Comparison of ENCODE assay signal across 23 cellular contexts in genomic region chr11:11077898-11078297, GRCh38.
DNase-seq lines count a peak whose midpoint lies in the region; ATAC-seq, FAIRE-seq and TF ChIP-seq lines count a peak whose summit lies in the region.
"Had no signal": no experiment of that assay in that cellular context is flagged by ENCODE, and none has a peak within 500 bp of the region (broad histone marks: within the 10 kb centered on the region; RNA-seq: fewer than 3 reads in every experiment).

No MANE protein-coding gene starts in this region.

- H3K27ac ChIP-seq in H1 (ENCODE audit: low read depth, low read length) (no peak overlapping the region), gastrocnemius medialis (peak overlapping the region in 1 of 4 donors; percentile 30)
- H3K27ac ChIP-seq: BLaER1 had no signal

- in situ Hi-C loops in gastrocnemius medialis (cut with MboI; ENCODE audit: low sequenced_read_pairs in 4 of 4): no loop called here
- in situ Hi-C loops in HAP-1 (cut with MboI; ENCODE audit: low sequenced_read_pairs): no loop called here

- intact Hi-C loops in gastrocnemius medialis (cut with DNase I; ENCODE audit: low total_unique reads): loop anchor here (2.0 kb wide), 1 partner anchor 41 kb away; no protein-coding TSS in a partner anchor
- intact Hi-C loops in activated T-helper 1 cell treated with anti-CD3 and anti-CD28 coated beads, Interleukin-12 subunit alpha, Interleukin-12 subunit beta, Interleukin-2, Interleukin-4 antibody, amounts not matched to agents 30 ng/mL and 10 ng/mL and 1 ng/mL, durations not matched to agents 14 hours and 24 hours and 36 hours (cut with micrococcal nuclease): no loop called here

- H3K23ac ChIP-seq in H1 (ENCODE audit: insufficient read length): no peak overlapping the region

- H3K23me2 ChIP-seq in H1 (ENCODE audit: low read depth, low read length): no peaks in the 10 kb centered on the region

- no peak overlapping the region for H3K4me2 ChIP-seq in H1 (ENCODE audit: insufficient read depth in 1 of 2, low read depth in 2 of 2, low read length in 2 of 2)

- H3K4me1 ChIP-seq in H1 (replicated peaks in 1 of 4; ENCODE audit: control insufficient read depth in 3 of 4, insufficient read depth in 4 of 4, low read length in 3 of 4) (peaks cover 0 to 12% (median 8%) of the 10 kb centered on the region in 4 experiments; a peak in 6 of 7 replicates), gastrocnemius medialis (peaks cover 28 to 38% of the 10 kb centered on the region in 2 donors), HAP-1 (peaks cover 10% of the 10 kb centered on the region)
- H3K4me1 ChIP-seq: BE2C had no signal

- no peak overlapping the region for H3K4ac ChIP-seq in H1 (replicated peaks; ENCODE audit: insufficient read length, low read depth, low read length)

- H3K27me3 ChIP-seq in H1 (replicated peaks in 1 of 4; ENCODE audit: control insufficient read depth in 3 of 4, extremely low read depth in 1 of 4, insufficient read depth in 3 of 4, low read length in 3 of 4) (no peaks in the 10 kb centered on the region; a peak in 1 of 7 replicates), gastrocnemius medialis (no peaks in the 10 kb centered on the region), HAP-1 (ENCODE audit: low read depth) (peaks cover 3% of the 10 kb centered on the region; the same call in 1 of the 2 replicates)
- H3K27me3 ChIP-seq: BE2C, BLaER1 had no signal

- no peaks in the 10 kb centered on the region for H3K79me1 ChIP-seq in H1 (ENCODE audit: low read depth, low read length)

- no peaks in the 10 kb centered on the region for H3K79me2 ChIP-seq in H1 (ENCODE audit: control insufficient read depth in 1 of 2, insufficient read depth in 2 of 2, low read length in 2 of 2)

- no peak for TF ChIP-seq POLR2A in H1 (IDR thresholded peaks at IDR 0.05; ENCODE audit: control extremely low read depth in 1 of 2, low read depth in 2 of 2, low read length in 2 of 2)
- no peak for TF ChIP-seq POLR2A in gastrocnemius medialis (IDR thresholded peaks at IDR 0.05)

- H3K4me3 Mint-ChIP-seq in activated T-helper 1 cell treated with anti-CD3 and anti-CD28 coated beads, Interleukin-12 subunit alpha, Interleukin-12 subunit beta, Interleukin-2, Interleukin-4 antibody, amounts not matched to agents 30 ng/mL and 10 ng/mL and 1 ng/mL, durations not matched to agents 14 hours and 24 hours and 36 hours: no peak overlapping the region
- H3K4me3 Mint-ChIP-seq: CD14-positive monocyte; CD4-positive, alpha-beta memory T cell; CD4-positive, CD25-positive, alpha-beta regulatory T cell; CD8-positive, alpha-beta memory T cell had no signal

- H2AK5ac ChIP-seq in H1 (ENCODE audit: low read depth, low read length): no peak overlapping the region

- no peak overlapping the region for H3K9ac ChIP-seq in H1 (replicated peaks in 1 of 4; ENCODE audit: extremely low read depth in 1 of 4, low read depth in 3 of 4, low read length in 3 of 4)
- H3K9ac ChIP-seq: BLaER1 had no signal

- POLR2A ChIA-PET in H1 (lab: Charles Lee; ENCODE audit: partially characterized antibody): interaction anchor here (0.6 to 1.8 kb wide), 3 partner anchors 8 to 50 kb away, joined by 4 read pairs; no protein-coding TSS in a partner anchor

- peak; percentile 52 to 61 for ATAC-seq in gastrocnemius medialis
- ATAC-seq in GM21360 (IDR thresholded peaks at IDR 0.05; ENCODE audit: unreplicated experiment): no peak
- ATAC-seq: GM12878 had no signal

- H3K14ac ChIP-seq in H1 (ENCODE audit: insufficient read length): no peak overlapping the region

- H4K5ac ChIP-seq in H1 (ENCODE audit: insufficient read length, low read depth, low read length): no peak overlapping the region

- no peak overlapping the region for H4K91ac ChIP-seq in H1 (replicated peaks; ENCODE audit: insufficient read length, low read length)

- no peak overlapping the region for H3K4me3 ChIP-seq in H1 (ENCODE audit: extremely low read depth in 1 of 4, insufficient read depth in 2 of 4, low read depth in 3 of 4, low read length in 4 of 4)
- no peak overlapping the region for H3K4me3 ChIP-seq in gastrocnemius medialis
- no peak overlapping the region for H3K4me3 ChIP-seq in HAP-1
- H3K4me3 ChIP-seq: BLaER1, GM12878 had no signal

- no peak overlapping the region for H2BK5ac ChIP-seq in H1 (ENCODE audit: low read depth, low read length)

- peaks cover 3% of the 10 kb centered on the region for H3K27me3 Mint-ChIP-seq in activated T-helper 1 cell treated with anti-CD3 and anti-CD28 coated beads, Interleukin-12 subunit alpha, Interleukin-12 subunit beta, Interleukin-2, Interleukin-4 antibody, amounts not matched to agents 30 ng/mL and 10 ng/mL and 1 ng/mL, durations not matched to agents 14 hours and 24 hours and 36 hours (ENCODE audit: insufficient read depth)

- DNase-seq in H1 (ENCODE audit: low read depth in 1 of 2, low spot score in 2 of 2) (no peak), gastrocnemius medialis (no peak), HAP-1 (ENCODE audit: low spot score in 2 of 2) (no peak)
- DNase-seq in activated T-helper 1 cell treated with anti-CD3 and anti-CD28 coated beads, Interleukin-12 subunit alpha, Interleukin-12 subunit beta, Interleukin-2, Interleukin-4 antibody, amounts not matched to agents 30 ng/mL and 10 ng/mL and 1 ng/mL, durations not matched to agents 14 hours and 24 hours and 36 hours (ENCODE audit: low spot score): no peak
- DNase-seq: 8988T; BE2C; C1 segment of cervical spinal cord; CD4-positive, alpha-beta memory T cell; CD4-positive, CD25-positive, alpha-beta regulatory T cell; CD8-positive, alpha-beta memory T cell; COR-L47; DMS 273 treated with DMSO at 0.1 percent for 48 hours; DMS153; DMS53; DMS79; DND-41; GDM1 had no signal

- peak overlapping the region; percentile 20; the same call in 1 of the 2 replicates for H2BK15ac ChIP-seq in H1 (ENCODE audit: low read length)

- H3K56ac ChIP-seq in H1 (replicated peaks; ENCODE audit: insufficient read length, low read depth, low read length): no peak overlapping the region

- no peak overlapping the region for H3K18ac ChIP-seq in H1 (ENCODE audit: extremely low read depth, low read length)

- H3K4me1 Mint-ChIP-seq in activated T-helper 1 cell treated with anti-CD3 and anti-CD28 coated beads, Interleukin-12 subunit alpha, Interleukin-12 subunit beta, Interleukin-2, Interleukin-4 antibody, amounts not matched to agents 30 ng/mL and 10 ng/mL and 1 ng/mL, durations not matched to agents 14 hours and 24 hours and 36 hours (ENCODE audit: low read depth): no peaks in the 10 kb centered on the region
- H3K4me1 Mint-ChIP-seq: CD14-positive monocyte; CD8-positive, alpha-beta memory T cell had no signal

- no peak for TF ChIP-seq RAD21 in H1 (IDR thresholded peaks at IDR 0.05 in 1 of 2, conservative IDR thresholded peaks at IDR 0.05 in 1 of 2; ENCODE audit: low read depth in 2 of 2, low read length in 2 of 2)

- H3K36me3 Mint-ChIP-seq in activated T-helper 1 cell treated with anti-CD3 and anti-CD28 coated beads, Interleukin-12 subunit alpha, Interleukin-12 subunit beta, Interleukin-2, Interleukin-4 antibody, amounts not matched to agents 30 ng/mL and 10 ng/mL and 1 ng/mL, durations not matched to agents 14 hours and 24 hours and 36 hours (ENCODE audit: low read depth): no peaks in the 10 kb centered on the region
- H3K36me3 Mint-ChIP-seq: CD14-positive monocyte; CD4-positive, alpha-beta memory T cell; CD4-positive, CD25-positive, alpha-beta regulatory T cell; CD8-positive, alpha-beta memory T cell had no signal

- no peak overlapping the region for H2BK12ac ChIP-seq in H1 (ENCODE audit: low read depth, low read length)

- 80% methylated on average over 4 of the region's 4 CpGs; no CpG with 5 or more reads in 1 of the 2 experiments for WGBS in H1 (ENCODE audit: extremely low coverage in 1 of 2, insufficient coverage in 1 of 2, insufficient read length in 1 of 2, insufficient replicate concordance in 2 of 2, low coverage in 1 of 2, low lambda C conversion rate in 2 of 2, missing lambda C conversion rate in 1 of 2), 2 experiments

- no peaks in the 10 kb centered on the region for H4K20me1 ChIP-seq in H1 (replicated peaks in 1 of 2; ENCODE audit: control insufficient read depth in 1 of 2, insufficient read depth in 2 of 2, low read length in 2 of 2)
- H4K20me1 ChIP-seq: BLaER1 had no signal

- no peak for TF ChIP-seq EP300 in H1 (IDR thresholded peaks at IDR 0.05; ENCODE audit: borderline replicate concordance in 1 of 2, low read depth in 2 of 2, low read length in 2 of 2)

- no peaks in the 10 kb centered on the region for H3K9me3 ChIP-seq in H1 (ENCODE audit: insufficient read depth in 2 of 2, low read depth in 1 of 2, low read length in 1 of 2)
- H3K9me3 ChIP-seq in gastrocnemius medialis: no peaks in the 10 kb centered on the region
- H3K9me3 ChIP-seq in HAP-1: no peaks in the 10 kb centered on the region
- H3K9me3 ChIP-seq: BE2C, BLaER1 had no signal

- H3K36me3 ChIP-seq in H1 (ENCODE audit: control insufficient read depth in 2 of 4, insufficient read depth in 4 of 4, low read length in 3 of 4) (no peaks in the 10 kb centered on the region), gastrocnemius medialis (no peaks in the 10 kb centered on the region), HAP-1 (replicated peaks) (no peaks in the 10 kb centered on the region)
- H3K36me3 ChIP-seq: BE2C, BLaER1 had no signal

- TF ChIP-seq CTCF in H1 (IDR thresholded peaks at IDR 0.05; ENCODE audit: control extremely low read depth in 1 of 3, insufficient read depth in 1 of 3, low read depth in 1 of 3, low read length in 3 of 3) (no peak), gastrocnemius medialis (IDR thresholded peaks at IDR 0.05 in 4 of 5, conservative IDR thresholded peaks at IDR 0.05 in 1 of 5) (no peak)

- no peak overlapping the region for H4K8ac ChIP-seq in H1 (ENCODE audit: extremely low read depth, insufficient read depth, low read length)

- no peak overlapping the region for H2BK120ac ChIP-seq in H1 (replicated peaks; ENCODE audit: low read depth, low read length)

- no peak overlapping the region for H2BK20ac ChIP-seq in H1 (ENCODE audit: low read length)

- no peak overlapping the region for H2AFZ ChIP-seq in H1 (ENCODE audit: low read length)

- no peak overlapping the region for H3K27ac Mint-ChIP-seq in activated T-helper 1 cell treated with anti-CD3 and anti-CD28 coated beads, Interleukin-12 subunit alpha, Interleukin-12 subunit beta, Interleukin-2, Interleukin-4 antibody, amounts not matched to agents 30 ng/mL and 10 ng/mL and 1 ng/mL, durations not matched to agents 14 hours and 24 hours and 36 hours
- H3K27ac Mint-ChIP-seq: CD14-positive monocyte; CD4-positive, alpha-beta memory T cell; CD8-positive, alpha-beta memory T cell had no signal

- H3K9me3 Mint-ChIP-seq in activated T-helper 1 cell treated with anti-CD3 and anti-CD28 coated beads, Interleukin-12 subunit alpha, Interleukin-12 subunit beta, Interleukin-2, Interleukin-4 antibody, amounts not matched to agents 30 ng/mL and 10 ng/mL and 1 ng/mL, durations not matched to agents 14 hours and 24 hours and 36 hours: no peaks in the 10 kb centered on the region
- H3K9me3 Mint-ChIP-seq: CD4-positive, CD25-positive, alpha-beta regulatory T cell; CD8-positive, alpha-beta memory T cell had no signal

- CTCF ChIA-PET in H1 (lab: Charles Lee; ENCODE audit: partially characterized antibody): interaction anchor here (0.7 to 5.9 kb wide), 13 partner anchors 8 to 710 kb away, joined by 3 to 60 read pairs (median 4); no protein-coding TSS in a partner anchor

- no peak for FAIRE-seq in H1 (lab: Jason Lieb, UNC)
- FAIRE-seq: A204.1, GM12878, GM18507 had no signal

TF ChIP-seq in H1, 55 proteins besides CTCF, POLR2A, EP300 and RAD21 (continues in another document):
- no peak for TF ChIP-seq KDM5A (IDR thresholded peaks at IDR 0.05; ENCODE audit: low read length)
- no peak for TF ChIP-seq CBX5 (IDR thresholded peaks at IDR 0.05; ENCODE audit: low read depth, low read length)
